In genomic region chr17:7833011-7833794, GRCh38 we compare ENCODE assay signal across 8 cellular contexts. TPM values are rescaled to one million over a fixed set of nuclear protein-coding genes. Genes with fewer than 3 reads are reported as not detected.
DNase-seq lines count a peak whose midpoint lies in the region; ATAC-seq and TF ChIP-seq lines count a peak whose summit lies in the region.

No MANE protein-coding gene starts in this region.

- ATAC-seq in activated B cell treated with CpG ODN at 0.5 μM for 24 hours (ENCODE audit: low read depth): no peak
- no peak for ATAC-seq in gastroesophageal sphincter
- no peak for ATAC-seq in gastrocnemius medialis

- intact Hi-C loops in activated B cell treated with CpG ODN at 0.5 μM for 24 hours (cut with micrococcal nuclease) (no loop called here), gastrocnemius medialis (cut with DNase I; ENCODE audit: low total_unique reads) (loop anchor here (5.0 to 10.0 kb wide), 3 partner anchors 206 to 818 kb away; partner anchors contain the start of genes ACADVL, DLG4, RNASEK and SAT2)

- 52 to 80% methylated on average over 1 to 8 of the region's 19 CpGs for WGBS in gastroesophageal sphincter (ENCODE audit: low coverage in 1 of 2), 2 donors

- TF ChIP-seq POLR2A in gastroesophageal sphincter (IDR thresholded peaks at IDR 0.05) (no peak), gastrocnemius medialis (IDR thresholded peaks at IDR 0.05) (no peak)

- H3K27me3 Mint-ChIP-seq in activated B cell treated with CpG ODN at 0.5 μM for 24 hours: peaks cover 19% of the 10 kb centered on the region

- H3K27ac ChIP-seq in gastroesophageal sphincter (peak overlapping the region; percentile 5 to 99 (median 96)), gastrocnemius medialis (peak overlapping the region; percentile 97 to 100 (median 100))

- H3K4me1 Mint-ChIP-seq in activated B cell treated with CpG ODN at 0.5 μM for 24 hours: peaks cover 33% of the 10 kb centered on the region

- TF ChIP-seq CTCF in activated B cell treated with CpG ODN at 0.5 μM for 24 hours (IDR thresholded peaks at IDR 0.05): no peak
- no peak for TF ChIP-seq CTCF in gastroesophageal sphincter (IDR thresholded peaks at IDR 0.05)
- no peak for TF ChIP-seq CTCF in gastrocnemius medialis (IDR thresholded peaks at IDR 0.05 in 4 of 5, conservative IDR thresholded peaks at IDR 0.05 in 1 of 5)

- H3K27ac Mint-ChIP-seq in activated B cell treated with CpG ODN at 0.5 μM for 24 hours: peak overlapping the region; percentile 77

- no peak for DNase-seq in HAP-1 (ENCODE audit: low spot score in 2 of 2)
- no peak for DNase-seq in activated B cell treated with CpG ODN at 0.5 μM for 24 hours
- DNase-seq in gastrocnemius medialis: peak in 1 of 2 donors; percentile 15
- no peak for DNase-seq in NCI-H2196 treated with DMSO at 0.1 percent for 48 hours (lab: John Stamatoyannopoulos, UW; ENCODE audit: unreplicated experiment)
- DNase-seq in retina: no peak
- DNase-seq in NCI-H1105 treated with DMSO at 0.1 percent for 48 hours (lab: John Stamatoyannopoulos, UW): no peak
- no peak for DNase-seq in hippocampal formation (lab: John Stamatoyannopoulos, UW)

- TF ChIP-seq EP300 in gastroesophageal sphincter (IDR thresholded peaks at IDR 0.05): no peak

- no peaks in the 10 kb centered on the region for H3K36me3 ChIP-seq in HAP-1 (replicated peaks)
- H3K36me3 ChIP-seq in gastroesophageal sphincter: no peaks in the 10 kb centered on the region
- H3K36me3 ChIP-seq in gastrocnemius medialis: no peaks in the 10 kb centered on the region

- H3K36me3 Mint-ChIP-seq in activated B cell treated with CpG ODN at 0.5 μM for 24 hours (ENCODE audit: low read depth): peaks cover 11% of the 10 kb centered on the region

- peak overlapping the region; percentile 97 for H3K4me3 Mint-ChIP-seq in activated B cell treated with CpG ODN at 0.5 μM for 24 hours

- H3K4me3 ChIP-seq in HAP-1 (peak overlapping the region; percentile 55), gastroesophageal sphincter (peak overlapping the region in 1 of 2 donors; percentile 86), gastrocnemius medialis (peak overlapping the region; percentile 81 to 90 (median 85))

- no peaks in the 10 kb centered on the region for H3K9me3 Mint-ChIP-seq in activated B cell treated with CpG ODN at 0.5 μM for 24 hours

- in situ Hi-C loops in HAP-1 (cut with MboI; ENCODE audit: low sequenced_read_pairs) (no loop called here), gastrocnemius medialis (cut with MboI; ENCODE audit: low sequenced_read_pairs in 4 of 4) (no loop called here)

- peaks cover 14% of the 10 kb centered on the region for H3K4me1 ChIP-seq in HAP-1
- peaks cover 6 to 35% (median 27%) of the 10 kb centered on the region in 3 donors for H3K4me1 ChIP-seq in gastroesophageal sphincter
- peaks cover 20 to 24% of the 10 kb centered on the region in 2 donors for H3K4me1 ChIP-seq in gastrocnemius medialis

- H3K9me3 ChIP-seq in HAP-1 (no peaks in the 10 kb centered on the region), gastroesophageal sphincter (no peaks in the 10 kb centered on the region), gastrocnemius medialis (no peaks in the 10 kb centered on the region)

- CTCF ChIA-PET in activated B cell treated with CpG ODN at 0.5 μM for 24 hours (lab: Charles Lee): interaction anchor here (0.6 to 3.2 kb wide), 7 partner anchors 8 to 209 kb away, joined by 3 to 10 read pairs (median 4); no protein-coding TSS in a partner anchor

- POLR2A ChIA-PET in activated B cell treated with CpG ODN at 0.5 μM for 24 hours (lab: Charles Lee): interaction anchor here (0.7 to 6.1 kb wide), 11 partner anchors 8 to 369 kb away, joined by 3 to 136 read pairs (median 7); partner anchors contain the start of genes CNTROB, CYB5D1, NAA38 and TMEM88

- H3K27me3 ChIP-seq in HAP-1 (ENCODE audit: low read depth) (no peaks in the 10 kb centered on the region), gastroesophageal sphincter (no peaks in the 10 kb centered on the region), gastrocnemius medialis (no peaks in the 10 kb centered on the region)

RNA-seq across cellular contexts. Expression of gene KDM6B, which starts 0.8 kb away (rescaled TPM):
- total RNA-seq in activated B cell treated with CpG ODN at 0.5 μM for 24 hours (70.8 and 72.5 TPM in 2 replicates), gastroesophageal sphincter (10 to 100 TPM in 3 of 4 donors, 1 to 10 TPM in 1; 5.7 to 16.2 (median 15.6) TPM), gastrocnemius medialis (1 to 10 TPM; 1.9 to 8.2 (median 4.4) TPM)

RNA-seq across cellular contexts. Expression of gene TMEM88, which starts 21.7 kb away (rescaled TPM):
- total RNA-seq in activated B cell treated with CpG ODN at 0.5 μM for 24 hours: 3.2 and 7.1 TPM in 2 replicates
- 10 to 100 TPM in 3 of 4 donors, 1 to 10 TPM in 1; 6.5 to 41.6 (median 29.6) TPM for total RNA-seq in gastroesophageal sphincter
- 10 to 100 TPM; 18.8 to 56.8 (median 27.9) TPM for total RNA-seq in gastrocnemius medialis

RNA-seq across cellular contexts. Expression of gene NAA38, which starts 24.2 kb away (rescaled TPM):
- total RNA-seq in activated B cell treated with CpG ODN at 0.5 μM for 24 hours: 36.0 and 47.9 TPM in 2 replicates
- 10 to 100 TPM; 60.5 to 84.7 (median 69.8) TPM for total RNA-seq in gastroesophageal sphincter
- 100 to 1,000 TPM in 2 of 4 donors, 10 to 100 TPM in 2; 57.4 to 133 (median 96.6) TPM for total RNA-seq in gastrocnemius medialis

RNA-seq across cellular contexts. Expression of gene CYB5D1, which starts 24.6 kb away (rescaled TPM):
- total RNA-seq in activated B cell treated with CpG ODN at 0.5 μM for 24 hours (5.4 and 6.1 TPM in 2 replicates), gastroesophageal sphincter (10 to 100 TPM; 12.0 to 18.7 (median 13.7) TPM), gastrocnemius medialis (10 to 100 TPM in 2 of 4 donors, 1 to 10 TPM in 2; 4.1 to 14.7 (median 9.0) TPM)

RNA-seq across cellular contexts. Expression of gene CHD3, which starts 55.4 kb away (rescaled TPM):
- total RNA-seq in activated B cell treated with CpG ODN at 0.5 μM for 24 hours (103 and 109 TPM in 2 replicates), gastroesophageal sphincter (100 to 1,000 TPM in 3 of 4 donors, 10 to 100 TPM in 1; 56.7 to 134 (median 120) TPM), gastrocnemius medialis (1 to 10 TPM; 5.4 to 7.7 (median 6.0) TPM)
